In genomic region chr1:245085508-245086095, GRCh38 we compare ENCODE assay signal across 13 cellular contexts.
DNase-seq lines count a peak whose midpoint lies in the region; ATAC-seq and TF ChIP-seq lines count a peak whose summit lies in the region.
"Had no signal": no experiment of that assay in that cellular context is flagged by ENCODE, and none has a peak within 500 bp of the region (broad histone marks: within the 10 kb centered on the region; RNA-seq: fewer than 3 reads in every experiment).

No MANE protein-coding gene starts in this region.

- H3K27me3 Mint-ChIP-seq in Caco-2 (ENCODE audit: insufficient read depth, unreplicated experiment), result no peaks in the 10 kb centered on the region

- H3K4me3 Mint-ChIP-seq in Caco-2 (ENCODE audit: unreplicated experiment), result no peak overlapping the region

- peaks cover 5% of the 10 kb centered on the region for H3K36me3 Mint-ChIP-seq in Caco-2 (ENCODE audit: insufficient read depth, unreplicated experiment)

- H3K4me1 ChIP-seq in Caco-2 (no peaks in the 10 kb centered on the region), foreskin keratinocyte (peaks cover 27% of the 10 kb centered on the region)
- H3K4me1 ChIP-seq: right atrium auricular region, suprapubic skin had no signal

- POLR2A ChIA-PET in Caco-2 (lab: Charles Lee), result no interaction called here

- TF ChIP-seq CTCF in Caco-2 (IDR thresholded peaks at IDR 0.05; ENCODE audit: insufficient read depth in 1 of 2, low read depth in 1 of 2, low read length in 1 of 2, severe bottlenecking in 1 of 2, unreplicated experiment in 1 of 2) (no peak), foreskin keratinocyte (conservative IDR thresholded peaks at IDR 0.05) (peak; percentile 38)

- H3K27ac ChIP-seq in foreskin keratinocyte, result peak overlapping the region; percentile 25
- H3K27ac ChIP-seq: right atrium auricular region, suprapubic skin had no signal

- H3K36me3 ChIP-seq in Caco-2 (ENCODE audit: control insufficient read depth, insufficient read depth, low read length), result no peaks in the 10 kb centered on the region; the same call in 1 of the 2 replicates
- H3K36me3 ChIP-seq: right atrium auricular region, suprapubic skin had no signal

- no peak for DNase-seq in Caco-2
- peak; percentile 99 for DNase-seq in RKO (ENCODE audit: low spot score)
- peak; percentile 89 to 95 for DNase-seq in foreskin keratinocyte
- DNase-seq in NCI-H2171 (lab: John Stamatoyannopoulos, UW), result no peak
- DNase-seq in globus pallidus (ENCODE audit: low spot score), result no peak
- DNase-seq in stimulated activated CD4-positive, alpha-beta T cell treated with anti-CD3 and anti-CD28 coated beads, Interleukin-2, amount 100 ng/mL, for 48 hours, result no peak
- DNase-seq: GF-D8, head of caudate nucleus, NCI-H526 treated with DMSO at 0.1 percent for 48 hours had no signal

- peak; percentile 92 for ATAC-seq in GM21619 (IDR thresholded peaks at IDR 0.05; ENCODE audit: unreplicated experiment)
- ATAC-seq in foreskin keratinocyte, result peak; percentile 98
- ATAC-seq in HG03175 (IDR thresholded peaks at IDR 0.05; ENCODE audit: unreplicated experiment), result no peak

- intact Hi-C loops in Caco-2 (cut with micrococcal nuclease; ENCODE audit: unreplicated experiment), result no loop called here

- BruUV-seq in Caco-2 (replicated peaks; lab: Mats Ljungman, UMichigan), result no TSS peak

- H3K27me3 ChIP-seq in Caco-2 (replicated peaks; ENCODE audit: control insufficient read depth, insufficient read depth, low read length), result no peaks in the 10 kb centered on the region
- H3K27me3 ChIP-seq in foreskin keratinocyte, result no peaks in the 10 kb centered on the region
- H3K27me3 ChIP-seq: right atrium auricular region, suprapubic skin had no signal

- H3K27ac Mint-ChIP-seq in Caco-2 (ENCODE audit: unreplicated experiment), result peak overlapping the region; percentile 9

- peaks cover 9% of the 10 kb centered on the region for H3K4me1 Mint-ChIP-seq in Caco-2 (ENCODE audit: low read depth, unreplicated experiment)

- no peak overlapping the region for H3K4me3 ChIP-seq in Caco-2 (ENCODE audit: low read depth, low read length)
- H3K4me3 ChIP-seq: right atrium auricular region, suprapubic skin had no signal

- H3K9me3 ChIP-seq in Caco-2, result no peaks in the 10 kb centered on the region
- H3K9me3 ChIP-seq: right atrium auricular region, suprapubic skin had no signal

- no peaks in the 10 kb centered on the region for H3K9me3 Mint-ChIP-seq in Caco-2 (ENCODE audit: unreplicated experiment)

- CTCF ChIA-PET in Caco-2 (lab: Charles Lee), result no interaction called here

Comparison
In these comparisons a context has a peak if more than half of its experiments do, and no peak if none do; other contexts are left out.
1. DNase-seq: peak in RKO (single experiment) and foreskin keratinocyte (2 of 2); none in Caco-2 (0 of 2), NCI-H2171 (single experiment), globus pallidus (single experiment) and stimulated activated CD4-positive, alpha-beta T cell treated with anti-CD3 and anti-CD28 coated beads, Interleukin-2, amount 100 ng/mL, for 48 hours (0 of 2).